ENCODE assay signal across 8 cellular contexts in the genomic region with DNA sequence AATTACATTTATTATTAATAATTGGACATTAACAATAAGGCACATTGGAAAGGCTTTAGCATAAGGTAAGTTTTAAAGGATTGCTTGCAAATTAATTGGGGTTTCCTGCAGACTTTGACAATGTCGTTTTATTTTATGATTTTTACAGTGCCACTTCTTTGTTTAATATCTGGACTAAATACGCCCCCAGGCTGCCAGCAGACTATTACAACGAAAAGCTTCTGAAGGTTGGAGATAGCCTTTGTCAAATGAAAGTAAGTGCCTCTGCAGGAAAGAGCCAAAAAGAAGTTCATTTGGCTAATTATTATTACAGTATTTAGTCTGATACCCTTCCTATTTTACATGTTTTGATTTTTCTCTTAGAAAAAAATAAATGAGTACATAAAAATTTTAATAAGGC. TPM values are rescaled to one million over a fixed set of nuclear protein-coding genes. Genes with fewer than 3 reads are reported as not detected.
DNase-seq lines count a peak whose midpoint lies in the region; ATAC-seq, FAIRE-seq and TF ChIP-seq lines count a peak whose summit lies in the region.

No MANE protein-coding gene starts in this region.

- no peak overlapping the region for H3K4me3 Mint-ChIP-seq in CD8-positive, alpha-beta T cell
- H3K4me3 Mint-ChIP-seq in activated CD8-positive, alpha-beta T cell treated with anti-CD3 and anti-CD28 coated beads for 36 hours: no peak overlapping the region

- H3K9me3 Mint-ChIP-seq in CD8-positive, alpha-beta T cell: no peaks in the 10 kb centered on the region
- H3K9me3 Mint-ChIP-seq in activated CD8-positive, alpha-beta T cell treated with anti-CD3 and anti-CD28 coated beads for 36 hours: peaks cover 1% of the 10 kb centered on the region

- CTCF ChIA-PET in CD8-positive, alpha-beta T cell (lab: Charles Lee): interaction anchor here (0.7 to 1.5 kb wide), 3 partner anchors 11 to 68 kb away, joined by 3 to 7 read pairs (median 3); partner anchors contain the start of gene CFAP54
- CTCF ChIA-PET in activated CD8-positive, alpha-beta T cell treated with anti-CD3 and anti-CD28 coated beads for 36 hours (lab: Charles Lee): interaction anchor here (0.9 to 2.8 kb wide), 4 partner anchors 11 to 100 kb away, joined by 3 to 21 read pairs (median 8); partner anchors contain the start of genes CDK17 and CFAP54

- peaks cover 43% of the 10 kb centered on the region for H3K4me1 Mint-ChIP-seq in CD8-positive, alpha-beta T cell (ENCODE audit: low read depth)
- peaks cover 38% of the 10 kb centered on the region for H3K4me1 Mint-ChIP-seq in activated CD8-positive, alpha-beta T cell treated with anti-CD3 and anti-CD28 coated beads for 36 hours (ENCODE audit: low read depth)

- POLR2A ChIA-PET in CD8-positive, alpha-beta T cell (lab: Charles Lee): interaction anchor here (0.7 to 0.8 kb wide), 2 partner anchors 55 to 102 kb away, joined by 3 to 6 read pairs; no protein-coding TSS in a partner anchor
- POLR2A ChIA-PET in activated CD8-positive, alpha-beta T cell treated with anti-CD3 and anti-CD28 coated beads for 36 hours (lab: Charles Lee): no interaction called here

- no peaks in the 10 kb centered on the region for H3K36me3 Mint-ChIP-seq in CD8-positive, alpha-beta T cell
- no peaks in the 10 kb centered on the region for H3K36me3 Mint-ChIP-seq in activated CD8-positive, alpha-beta T cell treated with anti-CD3 and anti-CD28 coated beads for 36 hours (ENCODE audit: low read depth)

- no peaks in the 10 kb centered on the region for H3K9me3 ChIP-seq in CD8-positive, alpha-beta T cell (ENCODE audit: low read length)
- H3K9me3 ChIP-seq in left lung (no peaks in the 10 kb centered on the region), kidney (ENCODE audit: control insufficient read depth in 1 of 2, low read length in 2 of 2) (no peaks in the 10 kb centered on the region)

- DNase-seq in CD8-positive, alpha-beta T cell: no peak
- no peak for DNase-seq in activated CD8-positive, alpha-beta T cell treated with anti-CD3 and anti-CD28 coated beads for 36 hours
- DNase-seq in left lung (no peak), superior temporal gyrus (ENCODE audit: extremely low spot score) (no peak), SK-N-DZ (ENCODE audit: low spot score) (no peak), kidney (no peak)
- no peak for DNase-seq in activated naive CD4-positive, alpha-beta T cell (lab: John Stamatoyannopoulos, UW)

- no peak overlapping the region for H3K27ac ChIP-seq in CD8-positive, alpha-beta T cell (ENCODE audit: low read depth, low read length)
- H3K27ac ChIP-seq in left lung (peak overlapping the region; percentile 72 to 84), kidney (ENCODE audit: low read depth in 2 of 2, low read length in 2 of 2) (peak overlapping the region in 1 of 2 donors; percentile 23)

- H3K4me3 ChIP-seq in CD8-positive, alpha-beta T cell (ENCODE audit: low read depth, low read length): no peak overlapping the region
- H3K4me3 ChIP-seq in left lung (no peak overlapping the region), kidney (ENCODE audit: low read length in 2 of 2) (no peak overlapping the region)

- no peak overlapping the region for H3K9ac ChIP-seq in kidney (ENCODE audit: low read length in 2 of 2)

- H3K27ac Mint-ChIP-seq in CD8-positive, alpha-beta T cell: peak overlapping the region; percentile 87
- H3K27ac Mint-ChIP-seq in activated CD8-positive, alpha-beta T cell treated with anti-CD3 and anti-CD28 coated beads for 36 hours: peak overlapping the region; percentile 88

- no peak for FAIRE-seq in kidney (lab: Jason Lieb, UNC)

- peaks cover 33% of the 10 kb centered on the region for H3K4me1 ChIP-seq in CD8-positive, alpha-beta T cell (ENCODE audit: insufficient read depth, low read length)
- H3K4me1 ChIP-seq in left lung: peaks cover 13 to 30% of the 10 kb centered on the region in 2 donors
- H3K4me1 ChIP-seq in kidney (ENCODE audit: control insufficient read depth in 1 of 2, insufficient read depth in 1 of 2, low read depth in 1 of 2, low read length in 2 of 2): peaks cover 2 to 4% of the 10 kb centered on the region in 2 donors

- no peaks in the 10 kb centered on the region for H3K36me3 ChIP-seq in CD8-positive, alpha-beta T cell (ENCODE audit: insufficient read depth, low read length)
- H3K36me3 ChIP-seq in left lung (no peaks in the 10 kb centered on the region), kidney (ENCODE audit: control insufficient read depth in 1 of 2, insufficient read depth in 2 of 2, low read length in 2 of 2) (no peaks in the 10 kb centered on the region)

- no peaks in the 10 kb centered on the region for H3K27me3 ChIP-seq in CD8-positive, alpha-beta T cell (ENCODE audit: insufficient read depth, low read length)
- H3K27me3 ChIP-seq in left lung: no peaks in the 10 kb centered on the region

- no peaks in the 10 kb centered on the region for H3K27me3 Mint-ChIP-seq in CD8-positive, alpha-beta T cell (ENCODE audit: low read depth)
- no peaks in the 10 kb centered on the region for H3K27me3 Mint-ChIP-seq in activated CD8-positive, alpha-beta T cell treated with anti-CD3 and anti-CD28 coated beads for 36 hours

- intact Hi-C loops in CD8-positive, alpha-beta T cell (cut with DNase I, micrococcal nuclease): loop anchor here in 1 of 2 experiments (1.0 to 2.0 kb wide), 2 partner anchors 16 to 99 kb away; no protein-coding TSS in a partner anchor
- intact Hi-C loops in activated CD8-positive, alpha-beta T cell treated with anti-CD3 and anti-CD28 coated beads for 36 hours (cut with micrococcal nuclease): loop anchor here (5.0 kb wide), 1 partner anchor 98 kb away; the partner anchor contains the start of gene CDK17
- intact Hi-C loops in left lung (cut with DNase I) (no loop called here), kidney (cut with DNase I) (no loop called here)

- no peak for TF ChIP-seq CTCF in CD8-positive, alpha-beta T cell (IDR thresholded peaks at IDR 0.05)
- TF ChIP-seq CTCF in activated CD8-positive, alpha-beta T cell treated with anti-CD3 and anti-CD28 coated beads for 36 hours (IDR thresholded peaks at IDR 0.05): no peak
- no peak for TF ChIP-seq CTCF in left lung (IDR thresholded peaks at IDR 0.05)
- no peak for TF ChIP-seq CTCF in kidney (IDR thresholded peaks at IDR 0.05; ENCODE audit: borderline replicate concordance, extremely low read depth, insufficient read depth)

- ATAC-seq in CD8-positive, alpha-beta T cell: no peak
- ATAC-seq in HG02759 (IDR thresholded peaks at IDR 0.05; ENCODE audit: unreplicated experiment) (peak; percentile 21), left lung (peak; percentile 29)
- ATAC-seq in activated CD8-positive, alpha-beta T cell treated with anti-CD3 and anti-CD28 coated beads for 36 hours: no peak

RNA-seq across cellular contexts. Expression of gene CFAP54, which starts 11.3 kb away (rescaled TPM):
- total RNA-seq in CD8-positive, alpha-beta T cell: 1 to 10 TPM; 1.0 to 1.2 TPM
- under 1 TPM; 0.38 to 0.45 TPM for total RNA-seq in activated CD8-positive, alpha-beta T cell treated with anti-CD3 and anti-CD28 coated beads for 36 hours
- 1 to 10 TPM; 1.1 to 3.2 TPM for total RNA-seq in left lung
- polyA plus RNA-seq in SK-N-DZ (2014; cell fraction: cytosol; rRNA removed): not detected in 2 replicates
- polyA plus RNA-seq in SK-N-DZ (2014; cell fraction: nucleus; rRNA removed): not detected in 2 replicates
- 6.6 TPM for total RNA-seq in kidney
- polyA plus RNA-seq in kidney (ENCODE audit: insufficient read depth, low read depth, low replicate concordance): 0.13 TPM

Comparison
In these comparisons a context has a peak if more than half of its experiments do, and no peak if none do; other contexts are left out.
1. ATAC-seq: peak in HG02759 (single experiment) and left lung (single experiment); none in CD8-positive, alpha-beta T cell (single experiment) and activated CD8-positive, alpha-beta T cell treated with anti-CD3 and anti-CD28 coated beads for 36 hours (single experiment).